ENCODE assay signal across 2 cellular contexts in genomic region chr1:3357526-3358297, GRCh38.
A peak's percentile ranks its signal among the peaks of the same experiment; 100 is the strongest.
TF ChIP-seq lines count a peak whose summit lies in the region.

No MANE protein-coding gene starts in this region.

TF ChIP-seq in HEK293, 187 proteins besides CTCF, POLR2A, EP300 and RAD21:
- TF ChIP-seq ATF2 (tag by site-specific recombination; IDR thresholded peaks at IDR 0.05; ENCODE audit: low read depth) = no peak
- peak; percentile 34; the same call in 1 of the 2 replicates for TF ChIP-seq GLIS2 (tag by site-specific recombination; IDR thresholded peaks at IDR 0.05)

TF ChIP-seq in H1, 55 proteins besides CTCF, POLR2A, EP300 and RAD21:
- TF ChIP-seq SIX5 (IDR thresholded peaks at IDR 0.05; ENCODE audit: low read depth, low read length) (no peak), USF2 (IDR thresholded peaks at IDR 0.05; ENCODE audit: low read length) (no peak), NANOG (IDR thresholded peaks at IDR 0.05; ENCODE audit: insufficient read depth, low read depth, low read length, poor library complexity, severe bottlenecking) (no peak), CTBP2 (IDR thresholded peaks at IDR 0.05; ENCODE audit: borderline replicate concordance, insufficient read depth, insufficient read length, low read length) (no peak), CEBPB (IDR thresholded peaks at IDR 0.05; ENCODE audit: low read depth, low read length) (no peak), TCF12 (IDR thresholded peaks at IDR 0.05; ENCODE audit: low read depth, low read length) (no peak), ASH2L (IDR thresholded peaks at IDR 0.05; ENCODE audit: low read length) (no peak), TEAD4 (IDR thresholded peaks at IDR 0.05; ENCODE audit: low read depth, low read length) (no peak), BCL11A (IDR thresholded peaks at IDR 0.05; ENCODE audit: low read depth in 2 of 2, low read length in 2 of 2) (no peak)
